In the genomic region with DNA sequence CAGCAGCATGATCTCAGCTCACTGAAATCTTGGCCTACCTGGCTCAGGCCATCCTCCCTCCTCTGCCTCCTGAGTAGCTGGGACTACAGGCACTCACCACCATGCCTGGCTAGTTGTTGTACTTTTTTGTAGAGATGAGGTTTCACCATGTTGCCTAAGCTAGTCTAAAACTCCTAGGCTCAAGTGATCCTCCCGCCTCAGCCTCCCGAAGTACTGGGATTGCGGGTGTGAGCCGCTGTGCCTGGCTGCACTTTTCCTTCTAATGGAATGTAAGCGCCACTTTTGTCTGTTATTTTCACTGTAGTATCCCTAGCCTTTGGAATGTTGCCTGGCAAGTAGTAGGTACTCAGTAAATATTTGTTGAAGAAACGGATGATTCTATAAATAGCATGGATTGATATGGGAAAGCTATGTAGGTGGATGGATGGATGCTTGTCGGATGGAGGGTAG, we compare ENCODE assay signal across 20 cellular contexts. TPM values are rescaled to one million over a fixed set of nuclear protein-coding genes. Genes with fewer than 3 reads are reported as not detected.
A peak's percentile ranks its signal among the peaks of the same experiment; 100 is the strongest.
DNase-seq lines count a peak whose midpoint lies in the region; ATAC-seq and TF ChIP-seq lines count a peak whose summit lies in the region.
"Had no signal": no experiment of that assay in that cellular context is flagged by ENCODE, and none has a peak within 500 bp of the region (broad histone marks: within the 10 kb centered on the region; RNA-seq: fewer than 3 reads in every experiment).

No MANE protein-coding gene starts in this region.

- no peaks in the 10 kb centered on the region for H3K9me3 ChIP-seq in CD8-positive, alpha-beta memory T cell (ENCODE audit: low read length)
- no peaks in the 10 kb centered on the region for H3K9me3 ChIP-seq in breast epithelium
- no peaks in the 10 kb centered on the region for H3K9me3 ChIP-seq in lower lobe of right lung
- no peaks in the 10 kb centered on the region for H3K9me3 ChIP-seq in osteoblast (ENCODE audit: low read depth, low read length)
- H3K9me3 ChIP-seq: gastrocnemius medialis, Peyer's patch, uterus had no signal

- no peak overlapping the region for H3K27ac Mint-ChIP-seq in CD8-positive, alpha-beta memory T cell

- no peak overlapping the region for H3K4me2 ChIP-seq in osteoblast (ENCODE audit: insufficient read depth, low read length)

- peak; percentile 64 for ATAC-seq in lower lobe of right lung
- ATAC-seq: gastrocnemius medialis had no signal

- no peaks in the 10 kb centered on the region for H3K36me3 ChIP-seq in CD8-positive, alpha-beta memory T cell (ENCODE audit: insufficient read depth, low read length)
- H3K36me3 ChIP-seq in breast epithelium (no peaks in the 10 kb centered on the region), lower lobe of right lung (no peaks in the 10 kb centered on the region), osteoblast (ENCODE audit: insufficient read depth, low read length) (no peaks in the 10 kb centered on the region)
- H3K36me3 ChIP-seq: gastrocnemius medialis, Peyer's patch, uterus had no signal

- POLR2A ChIA-PET in CD8-positive, alpha-beta memory T cell (lab: Charles Lee): no interaction called here

- TF ChIP-seq POLR2A in breast epithelium (IDR thresholded peaks at IDR 0.05): no peak

- no peak for TF ChIP-seq RAD21 in Ishikawa (IDR thresholded peaks at IDR 0.05; ENCODE audit: low read depth)

- no peaks in the 10 kb centered on the region for H4K20me1 ChIP-seq in osteoblast (ENCODE audit: insufficient read depth, low read length)

- peak in 1 of 5 donors; percentile 1 for DNase-seq in CD8-positive, alpha-beta memory T cell
- no peak for DNase-seq in breast epithelium (ENCODE audit: low spot score in 2 of 2)
- DNase-seq in lower lobe of right lung: peak; percentile 58
- no peak for DNase-seq in GDM1 (lab: John Stamatoyannopoulos, UW)
- DNase-seq in UCSD-AML1 (lab: John Stamatoyannopoulos, UW; ENCODE audit: unreplicated experiment): no peak
- no peak for DNase-seq in NCI-H187 treated with DMSO at 0.1 percent for 48 hours (lab: John Stamatoyannopoulos, UW)
- no peak for DNase-seq in osteoblast (ENCODE audit: insufficient read length, low spot score, missing footprints)
- DNase-seq: activated CD4-positive, CD25-positive, alpha-beta regulatory T cell treated with anti-CD3 and anti-CD28 coated beads, Interleukin-2, amount 50 U/mL, for 72 hours; activated CD8-positive, alpha-beta memory T cell treated with anti-CD3 and anti-CD28 coated beads, Interleukin-2, amount 50 U/mL, for 48 hours; activated naive CD8-positive, alpha-beta T cell treated with anti-CD3 and anti-CD28 coated beads, Interleukin-2, amount 10 ng/mL, durations not matched to agents 7 days and 5 days; central memory CD4-positive, alpha-beta T cell; gastrocnemius medialis; NCI-H1092 treated with DMSO at 0.1 percent for 48 hours; NCI-H446 treated with DMSO at 0.1 percent for 48 hours; occipital lobe; Peyer's patch; small intestine; stimulated activated naive CD4-positive, alpha-beta T cell; uterus had no signal

- no peak overlapping the region for H3K4me3 ChIP-seq in CD8-positive, alpha-beta memory T cell (ENCODE audit: low read length)
- H3K4me3 ChIP-seq in breast epithelium (no peak overlapping the region), lower lobe of right lung (no peak overlapping the region), osteoblast (ENCODE audit: insufficient read depth, low read length) (no peak overlapping the region)
- H3K4me3 ChIP-seq: gastrocnemius medialis, Peyer's patch, uterus had no signal

- no peaks in the 10 kb centered on the region for H3K79me2 ChIP-seq in osteoblast (ENCODE audit: insufficient read depth, low read length)

- intact Hi-C loops in breast epithelium (cut with DNase I; ENCODE audit: low total_unique reads): no loop called here
- intact Hi-C loops in lower lobe of right lung (cut with DNase I): no loop called here

- no peak for TF ChIP-seq CTCF in breast epithelium (IDR thresholded peaks at IDR 0.05)
- no peak for TF ChIP-seq CTCF in lower lobe of right lung (IDR thresholded peaks at IDR 0.05)
- no peak for TF ChIP-seq CTCF in osteoblast (IDR thresholded peaks at IDR 0.05; ENCODE audit: extremely low read depth, low read depth, low read length)

- peak overlapping the region; percentile 76 for H3K27ac ChIP-seq in CD8-positive, alpha-beta memory T cell (ENCODE audit: low read depth, low read length)
- peak overlapping the region; percentile 56 to 61 for H3K27ac ChIP-seq in breast epithelium
- H3K27ac ChIP-seq in lower lobe of right lung: peak overlapping the region; percentile 12
- H3K27ac ChIP-seq in osteoblast (ENCODE audit: low read depth, low read length): no peak overlapping the region
- H3K27ac ChIP-seq: Peyer's patch, uterus had no signal

- TF ChIP-seq EP300 in Ishikawa (IDR thresholded peaks at IDR 0.05; ENCODE audit: borderline replicate concordance): no peak

- H3K9me3 Mint-ChIP-seq in CD8-positive, alpha-beta memory T cell: no peaks in the 10 kb centered on the region
- H3K9me3 Mint-ChIP-seq: activated naive CD8-positive, alpha-beta T cell treated with anti-CD3 and anti-CD28 coated beads, Interleukin-2, amount 10 ng/mL, durations not matched to agents 7 days and 5 days had no signal

- H2AFZ ChIP-seq in osteoblast (ENCODE audit: low read length): no peak overlapping the region

- peaks cover 35% of the 10 kb centered on the region for H3K4me1 ChIP-seq in CD8-positive, alpha-beta memory T cell (ENCODE audit: insufficient read depth, low read length)
- H3K4me1 ChIP-seq in breast epithelium (peaks cover under 1 to 8% of the 10 kb centered on the region in 2 donors), lower lobe of right lung (peaks cover 39% of the 10 kb centered on the region), osteoblast (ENCODE audit: insufficient read depth, low read length) (peaks cover 7% of the 10 kb centered on the region)
- H3K4me1 ChIP-seq: uterus had no signal

- CTCF ChIA-PET in CD8-positive, alpha-beta memory T cell (lab: Charles Lee): no interaction called here

- H3K27me3 ChIP-seq in CD8-positive, alpha-beta memory T cell (ENCODE audit: insufficient read depth, low read length, poor library complexity, severe bottlenecking): no peaks in the 10 kb centered on the region
- no peaks in the 10 kb centered on the region for H3K27me3 ChIP-seq in breast epithelium
- H3K27me3 ChIP-seq in lower lobe of right lung (ENCODE audit: low read depth): no peaks in the 10 kb centered on the region
- H3K27me3 ChIP-seq in osteoblast (ENCODE audit: insufficient read depth, low read length): no peaks in the 10 kb centered on the region
- H3K27me3 ChIP-seq: gastrocnemius medialis, Peyer's patch, uterus had no signal

- H3K36me3 Mint-ChIP-seq in CD8-positive, alpha-beta memory T cell: peaks cover 0 to 2% (median 0%) of the 10 kb centered on the region in 3 donors

- H3K4me1 Mint-ChIP-seq in CD8-positive, alpha-beta memory T cell: peaks cover 0 to 2% (median 0%) of the 10 kb centered on the region in 3 donors

- H3K4me3 Mint-ChIP-seq in CD8-positive, alpha-beta memory T cell: no peak overlapping the region
- H3K4me3 Mint-ChIP-seq: activated naive CD8-positive, alpha-beta T cell treated with anti-CD3 and anti-CD28 coated beads, Interleukin-2, amount 10 ng/mL, durations not matched to agents 7 days and 5 days had no signal

- H3K27me3 Mint-ChIP-seq in CD8-positive, alpha-beta memory T cell: peaks cover 3% of the 10 kb centered on the region in 2 donors
- H3K27me3 Mint-ChIP-seq: activated naive CD8-positive, alpha-beta T cell treated with anti-CD3 and anti-CD28 coated beads, Interleukin-2, amount 10 ng/mL, durations not matched to agents 7 days and 5 days had no signal

TF ChIP-seq in Ishikawa, 13 proteins besides CTCF, POLR2A, EP300 and RAD21 (continues in another document):
- TF ChIP-seq, protein P1, sequence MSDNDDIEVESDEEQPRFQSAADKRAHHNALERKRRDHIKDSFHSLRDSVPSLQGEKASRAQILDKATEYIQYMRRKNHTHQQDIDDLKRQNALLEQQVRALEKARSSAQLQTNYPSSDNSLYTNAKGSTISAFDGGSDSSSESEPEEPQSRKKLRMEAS (IDR thresholded peaks at IDR 0.05): no peak
- no peak for TF ChIP-seq EGR1 (IDR thresholded peaks at IDR 0.05)
- no peak for TF ChIP-seq TCF12 (IDR thresholded peaks at IDR 0.05; ENCODE audit: low read depth)
- no peak for TF ChIP-seq USF1 (IDR thresholded peaks at IDR 0.05)
- no peak for TF ChIP-seq TAF1 (IDR thresholded peaks at IDR 0.05; ENCODE audit: low read depth)
- no peak for TF ChIP-seq YY1 (IDR thresholded peaks at IDR 0.05; ENCODE audit: low read depth)

RNA-seq across cellular contexts. Expression of gene TRIB3, which starts 10.4 kb away (rescaled TPM):
- 10 to 100 TPM; 24.6 to 28.7 TPM for total RNA-seq in CD8-positive, alpha-beta memory T cell
- 12.0 TPM for polyA plus RNA-seq in CD8-positive, alpha-beta memory T cell
- 10 to 100 TPM in 2 of 3 donors, 1 to 10 TPM in 1; 4.5 to 18.0 (median 14.5) TPM for total RNA-seq in breast epithelium
- total RNA-seq in lower lobe of right lung: 13.9 TPM
- 176 and 213 TPM in 2 replicates for total RNA-seq in osteoblast

RNA-seq across cellular contexts. Expression of gene NRSN2, which starts 23.3 kb away (rescaled TPM):
- total RNA-seq in CD8-positive, alpha-beta memory T cell: 1 to 10 TPM; 7.6 to 9.5 TPM
- 1.0 TPM for polyA plus RNA-seq in CD8-positive, alpha-beta memory T cell
- total RNA-seq in breast epithelium (10 to 100 TPM in 2 of 3 donors, 1 to 10 TPM in 1; 9.4 to 22.3 (median 21.8) TPM), lower lobe of right lung (17.3 TPM), osteoblast (39.5 and 49.6 TPM in 2 replicates)

RNA-seq across cellular contexts. Expression of gene RBCK1, which starts 37.9 kb away (rescaled TPM):
- total RNA-seq in CD8-positive, alpha-beta memory T cell: 10 to 100 TPM; 83.7 to 90.5 TPM
- 95.7 TPM for polyA plus RNA-seq in CD8-positive, alpha-beta memory T cell
- 10 to 100 TPM; 61.3 to 69.5 (median 66.2) TPM for total RNA-seq in breast epithelium
- total RNA-seq in lower lobe of right lung: 95.7 TPM
- 73.1 and 104 TPM in 2 replicates for total RNA-seq in osteoblast

RNA-seq across cellular contexts. Expression of gene SOX12, which starts 44.8 kb away (rescaled TPM):
- 1 to 10 TPM; 4.7 to 5.1 TPM for total RNA-seq in CD8-positive, alpha-beta memory T cell
- 0.64 TPM for polyA plus RNA-seq in CD8-positive, alpha-beta memory T cell
- total RNA-seq in breast epithelium (1 to 10 TPM; 1.1 to 3.7 (median 3.3) TPM), lower lobe of right lung (9.8 TPM), osteoblast (6.2 and 6.9 TPM in 2 replicates)
